In the genomic region with DNA sequence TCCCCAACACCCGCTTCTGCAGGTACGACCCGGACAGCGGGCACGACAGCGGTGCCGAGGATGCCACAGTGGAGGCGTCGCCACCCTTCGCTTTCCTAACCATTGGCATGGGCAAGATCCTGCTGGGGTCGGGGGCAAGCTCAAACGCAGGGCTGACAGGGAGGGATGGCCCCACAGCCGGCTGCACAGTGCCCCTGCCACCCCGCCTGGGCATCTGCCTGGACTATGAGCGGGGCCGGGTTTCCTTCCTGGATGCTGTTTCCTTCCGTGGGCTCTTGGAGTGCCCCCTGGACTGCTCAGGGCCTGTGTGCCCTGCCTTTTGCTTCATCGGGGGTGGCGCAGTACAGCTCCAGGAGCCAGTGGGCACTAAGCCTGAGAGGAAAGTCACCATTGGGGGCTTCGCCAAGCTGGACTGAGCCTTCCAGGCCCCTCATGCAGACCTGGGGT, we compare ENCODE assay signal across 16 cellular contexts.
"Had no signal": no experiment of that assay in that cellular context is flagged by ENCODE, and none has a peak within 500 bp of the region (broad histone marks: within the 10 kb centered on the region; RNA-seq: fewer than 3 reads in every experiment).

No MANE protein-coding gene starts in this region.

- ATAC-seq: activated CD8-positive, alpha-beta memory T cell treated with anti-CD3 and anti-CD28 coated beads, Interleukin-2, amount 10 ng/mL, durations not matched to agents 7 days and 5 days; activated T-cell treated with anti-CD3 and anti-CD28 coated beads, Interleukin-2, amount 50 U/mL, for 4 hours; mucosa of descending colon; natural killer cell; sciatic nerve; stimulated activated naive CD8-positive, alpha-beta T cell treated with anti-CD3 and anti-CD28 coated beads, Interleukin-15, amount 100 ng/mL, for 72 hours had no signal

- H3K36me3 ChIP-seq: heart left ventricle, prostate gland, thoracic aorta had no signal

- H3K4me1 ChIP-seq: prostate gland had no signal

- FAIRE-seq: bronchial epithelial cell, endothelial cell of umbilical vein had no signal

- H3K27ac ChIP-seq: prostate gland, thoracic aorta had no signal

- H3K9me3 ChIP-seq: heart left ventricle, mucosa of descending colon, prostate gland, thoracic aorta had no signal

- H3K4me3 ChIP-seq: heart left ventricle, mucosa of descending colon, prostate gland, thoracic aorta had no signal

- H3K27me3 ChIP-seq: heart left ventricle had no signal

- DNase-seq: activated CD4-positive, alpha-beta T cell treated with anti-CD3 and anti-CD28 coated beads, Interleukin-2, amount 50 U/mL, for 48 hours; activated CD8-positive, alpha-beta memory T cell treated with anti-CD3 and anti-CD28 coated beads, Interleukin-2, amount 10 ng/mL, durations not matched to agents 7 days and 5 days; activated effector memory CD4-positive, alpha-beta T cell treated with anti-CD3 and anti-CD28 coated beads, Interleukin-2, amount 50 U/mL, for 16 hours; activated T-cell treated with anti-CD3 and anti-CD28 coated beads, Interleukin-2, amount 50 U/mL, for 4 hours; anterior cingulate cortex; foreskin melanocyte; natural killer cell; nucleus accumbens; stimulated activated naive CD8-positive, alpha-beta T cell treated with anti-CD3 and anti-CD28 coated beads, Interleukin-15, amount 100 ng/mL, for 72 hours had no signal
